1 cellular context compared by ENCODE assay signal in genomic region chr3:66416556-66417304, GRCh38.
TF ChIP-seq lines count a peak whose summit lies in the region.

No MANE protein-coding gene starts in this region.

TF ChIP-seq in HEK293, 187 proteins besides CTCF, POLR2A, EP300 and RAD21 (continued from another document):
- TF ChIP-seq, protein P1, sequence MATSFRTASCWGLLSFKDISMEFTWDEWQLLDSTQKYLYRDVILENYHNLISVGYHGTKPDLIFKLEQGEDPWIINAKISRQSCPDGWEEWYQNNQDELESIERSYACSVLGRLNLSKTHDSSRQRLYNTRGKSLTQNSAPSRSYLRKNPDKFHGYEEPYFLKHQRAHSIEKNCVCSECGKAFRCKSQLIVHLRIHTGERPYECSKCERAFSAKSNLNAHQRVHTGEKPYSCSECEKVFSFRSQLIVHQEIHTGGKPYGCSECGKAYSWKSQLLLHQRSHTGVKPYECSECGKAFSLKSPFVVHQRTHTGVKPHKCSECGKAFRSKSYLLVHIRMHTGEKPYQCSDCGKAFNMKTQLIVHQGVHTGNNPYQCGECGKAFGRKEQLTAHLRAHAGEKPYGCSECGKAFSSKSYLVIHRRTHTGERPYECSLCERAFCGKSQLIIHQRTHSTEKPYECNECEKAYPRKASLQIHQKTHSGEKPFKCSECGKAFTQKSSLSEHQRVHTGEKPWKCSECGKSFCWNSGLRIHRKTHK (tag by site-specific recombination; IDR thresholded peaks at IDR 0.05), result no peak
- peak; percentile 44; the same call in 1 of the 2 replicates for TF ChIP-seq SCRT2 (tag by site-specific recombination; IDR thresholded peaks at IDR 0.05)
- TF ChIP-seq ZNF266 (tag by site-specific recombination; IDR thresholded peaks at IDR 0.05; ENCODE audit: low read depth), result no peak
